Comparison of ENCODE assay signal across 22 cellular contexts in genomic region chr12:118432812-118433540, GRCh38. TPM values are rescaled to one million over a fixed set of nuclear protein-coding genes. Genes with fewer than 3 reads are reported as not detected.
DNase-seq lines count a peak whose midpoint lies in the region; ATAC-seq, FAIRE-seq and TF ChIP-seq lines count a peak whose summit lies in the region.
"Had no signal": no experiment of that assay in that cellular context is flagged by ENCODE, and none has a peak within 500 bp of the region (broad histone marks: within the 10 kb centered on the region; RNA-seq: fewer than 3 reads in every experiment).

No MANE protein-coding gene starts in this region.

- no peak overlapping the region for H3K27ac ChIP-seq in small intestine (ENCODE audit: low read depth in 1 of 2, low read length in 1 of 2)
- H3K27ac ChIP-seq in OCI-LY7 (ENCODE audit: low read depth, low read length, poor library complexity, severe bottlenecking), result no peak overlapping the region
- H3K27ac ChIP-seq: psoas muscle, tibial artery had no signal

- H3K4me3 ChIP-seq in small intestine (ENCODE audit: low read depth in 1 of 2, low read length in 2 of 2) (no peak overlapping the region), OCI-LY7 (ENCODE audit: low read depth, low read length, poor library complexity, severe bottlenecking) (no peak overlapping the region)
- H3K4me3 ChIP-seq: psoas muscle, tibial artery had no signal

- no peaks in the 10 kb centered on the region for H4K20me1 ChIP-seq in OCI-LY7 (ENCODE audit: insufficient read depth, low read length)

- DNase-seq in EH (ENCODE audit: low read depth) (peak; percentile 79), M059J (ENCODE audit: low read depth) (peak; percentile 24), islet precursor cell (peak; percentile 27), small intestine (peak; percentile 74), OCI-M2 (lab: John Stamatoyannopoulos, UW; ENCODE audit: unreplicated experiment) (no peak), OCI-LY7 (ENCODE audit: low spot score) (no peak)
- DNase-seq: activated CD4-positive, alpha-beta T cell treated with anti-CD3 and anti-CD28 coated beads for 48 hours; Calu3; DMS79 treated with DMSO at 0.1 percent for 48 hours; NCI-H146; occipital lobe; psoas muscle; stimulated activated CD4-positive, alpha-beta T cell treated with anti-CD3 and anti-CD28 coated beads, Interleukin-15, amount 100 ng/mL, for 24 hours; stimulated activated CD4-positive, alpha-beta T cell treated with anti-CD3 and anti-CD28 coated beads, Interleukin-4, amount 100 ng/mL, for 4 hours; T-helper 9 cell; tibial artery had no signal

- ATAC-seq in HG03095 (IDR thresholded peaks at IDR 0.05; ENCODE audit: unreplicated experiment), result no peak
- ATAC-seq: activated naive CD4-positive, alpha-beta T cell treated with anti-CD3 and anti-CD28 coated beads, Interleukin-2, amount 50 U/mL, for 72 hours; natural killer cell treated with Interleukin-12 subunit alpha and Interleukin-12 subunit beta and Interleukin-15 and Interleukin-18, amount 100 ng/mL, for 72 hours; psoas muscle had no signal

- 19 to 44% (median 37%) methylated on average over 5 of the region's 5 CpGs for WGBS in small intestine, 3 donors

- no peaks in the 10 kb centered on the region for H3K79me2 ChIP-seq in OCI-LY7 (ENCODE audit: insufficient read depth, low read depth, low read length)

- no peaks in the 10 kb centered on the region for H3K4me1 ChIP-seq in small intestine (ENCODE audit: control insufficient read depth in 2 of 2, insufficient read depth in 1 of 2, low read depth in 1 of 2, low read length in 1 of 2)
- no peaks in the 10 kb centered on the region for H3K4me1 ChIP-seq in OCI-LY7 (ENCODE audit: insufficient read depth, low read length, poor library complexity, severe bottlenecking)
- H3K4me1 ChIP-seq: psoas muscle, tibial artery had no signal

- CTCF ChIA-PET in OCI-LY7 (lab: Charles Lee; ENCODE audit: unreplicated experiment), result no interaction called here

- no peaks in the 10 kb centered on the region for H3K9me2 ChIP-seq in OCI-LY7 (ENCODE audit: insufficient read depth, low read length)

- intact Hi-C loops in OCI-LY7 (cut with micrococcal nuclease; ENCODE audit: unreplicated experiment), result no loop called here

- TF ChIP-seq CTCF in OCI-LY7 (conservative IDR thresholded peaks at IDR 0.05; ENCODE audit: low read length), result no peak

- H3K27me3 ChIP-seq in small intestine (ENCODE audit: control insufficient read depth in 2 of 2, insufficient read depth in 2 of 2, low read length in 2 of 2), result peaks cover 0 to 1% of the 10 kb centered on the region in 2 donors
- H3K27me3 ChIP-seq: tibial artery had no signal

- POLR2A ChIA-PET in OCI-LY7 (lab: Charles Lee), result no interaction called here

- no peak for FAIRE-seq in small intestine (lab: Jason Lieb, UNC)
- FAIRE-seq: bronchial epithelial cell, endothelial cell of umbilical vein, keratinocyte had no signal

- H2AFZ ChIP-seq in OCI-LY7 (ENCODE audit: low read length), result no peak overlapping the region

- H3K36me3 ChIP-seq in small intestine (ENCODE audit: control insufficient read depth in 2 of 2, insufficient read depth in 2 of 2, low read length in 2 of 2) (no peaks in the 10 kb centered on the region), OCI-LY7 (ENCODE audit: insufficient read depth, low read length) (no peaks in the 10 kb centered on the region)
- H3K36me3 ChIP-seq: tibial artery had no signal

- no peak overlapping the region for H3K4me2 ChIP-seq in OCI-LY7 (ENCODE audit: low read length)

- no TSS peak for BruUV-seq in OCI-LY7 (replicated peaks; lab: Mats Ljungman, UMichigan)

- H3K9me3 ChIP-seq in small intestine (ENCODE audit: control insufficient read depth, low read depth), result no peaks in the 10 kb centered on the region
- no peaks in the 10 kb centered on the region for H3K9me3 ChIP-seq in OCI-LY7 (ENCODE audit: low read length)
- H3K9me3 ChIP-seq: psoas muscle, tibial artery had no signal

RNA-seq across cellular contexts. Expression of gene SUDS3, which starts 56.6 kb away (rescaled TPM):
- total RNA-seq in M059J (2014; rRNA removed; shearing (Covaris generic)), result 29.2 and 43.3 TPM in 2 replicates
- polyA plus RNA-seq in small intestine, result 10 to 100 TPM in 2 of 3 donors, 1 to 10 TPM in 1; 8.4 to 15.9 (median 15.0) TPM
- 33.8 and 34.4 TPM in 2 replicates for total RNA-seq in OCI-LY7 (2014; rRNA removed; shearing (Covaris generic))
- total RNA-seq in OCI-LY7 (2022), result 39.1 and 45.2 TPM in 2 replicates

Comparison
In these comparisons a context has a peak if more than half of its experiments do, and no peak if none do; other contexts are left out.
1. DNase-seq: peak in EH (single experiment), M059J (single experiment), islet precursor cell (single experiment) and small intestine (single experiment); none in OCI-M2 (single experiment) and OCI-LY7 (single experiment).